Comparison of ENCODE assay signal across 16 cellular contexts in genomic region chr2:104703669-104704068, GRCh38.
DNase-seq lines count a peak whose midpoint lies in the region; ATAC-seq and TF ChIP-seq lines count a peak whose summit lies in the region.
"Had no signal": no experiment of that assay in that cellular context is flagged by ENCODE, and none has a peak within 500 bp of the region (broad histone marks: within the 10 kb centered on the region; RNA-seq: fewer than 3 reads in every experiment).

No MANE protein-coding gene starts in this region.

- no peaks in the 10 kb centered on the region for H3K9me3 Mint-ChIP-seq in WTC11
- H3K9me3 Mint-ChIP-seq: activated CD4-positive, alpha-beta memory T cell treated with anti-CD3 and anti-CD28 coated beads for 36 hours; memory B cell had no signal

- no peaks in the 10 kb centered on the region for H3K9me3 ChIP-seq in iPS-18a (ENCODE audit: control insufficient read depth, low read depth, low read length)
- H3K9me3 ChIP-seq: upper lobe of left lung had no signal

- H3K4me1 ChIP-seq in iPS-18a (ENCODE audit: control insufficient read depth, low read depth, low read length) = peaks cover 25% of the 10 kb centered on the region
- H3K4me1 ChIP-seq: upper lobe of left lung had no signal

- H3K4me1 Mint-ChIP-seq in WTC11 = peaks cover 56% of the 10 kb centered on the region
- H3K4me1 Mint-ChIP-seq: memory B cell had no signal

- H3K36me3 Mint-ChIP-seq in WTC11 = no peaks in the 10 kb centered on the region
- H3K36me3 Mint-ChIP-seq: activated CD4-positive, alpha-beta memory T cell treated with anti-CD3 and anti-CD28 coated beads for 36 hours; memory B cell had no signal

- CTCF ChIA-PET in WTC11 (lab: Charles Lee) = interaction anchor here (1.2 kb wide), 1 partner anchor 54 kb away, joined by 3 read pairs; no protein-coding TSS in a partner anchor

- H3K27me3 Mint-ChIP-seq in WTC11 (ENCODE audit: low read depth) = no peaks in the 10 kb centered on the region
- H3K27me3 Mint-ChIP-seq: activated CD4-positive, alpha-beta memory T cell treated with anti-CD3 and anti-CD28 coated beads for 36 hours; memory B cell had no signal

- DNase-seq in DMS79 treated with DMSO at 0.1 percent for 48 hours (lab: John Stamatoyannopoulos, UW) (peak; percentile 23), DMS79 (lab: John Stamatoyannopoulos, UW) (no peak), WTC11 (ENCODE audit: low spot score) (no peak), D341Med (ENCODE audit: low spot score) (no peak)
- no peak for DNase-seq in stimulated activated naive CD4-positive, alpha-beta T cell (lab: John Stamatoyannopoulos, UW)
- DNase-seq: 8988T; activated CD4-positive, alpha-beta memory T cell treated with anti-CD3 and anti-CD28 coated beads for 36 hours; cerebellar nuclear complex; MM.1S; upper lobe of left lung had no signal

- H3K4me3 Mint-ChIP-seq in WTC11 = no peak overlapping the region
- H3K4me3 Mint-ChIP-seq: activated CD4-positive, alpha-beta memory T cell treated with anti-CD3 and anti-CD28 coated beads for 36 hours; memory B cell had no signal

- H3K9ac ChIP-seq in iPS-18a (ENCODE audit: low read length) = no peak overlapping the region

- H3K27ac Mint-ChIP-seq in WTC11 = peak overlapping the region; percentile 78
- H3K27ac Mint-ChIP-seq: activated CD4-positive, alpha-beta memory T cell treated with anti-CD3 and anti-CD28 coated beads for 36 hours; memory B cell had no signal

- H3K4me3 ChIP-seq in iPS-18a (ENCODE audit: low read length) = no peak overlapping the region
- H3K4me3 ChIP-seq: skin epidermis, upper lobe of left lung had no signal

- no peak for TF ChIP-seq CTCF in WTC11 (IDR thresholded peaks at IDR 0.05)

- POLR2A ChIA-PET in WTC11 (lab: Charles Lee) = no interaction called here

- no peak for ATAC-seq in WTC11
- no peak for ATAC-seq in HG03045 (IDR thresholded peaks at IDR 0.05; ENCODE audit: unreplicated experiment)

- H3K27me3 ChIP-seq in iPS-18a (ENCODE audit: control insufficient read depth, insufficient read depth, low read length) = no peaks in the 10 kb centered on the region
- H3K27me3 ChIP-seq: upper lobe of left lung had no signal

- H3K27ac ChIP-seq in iPS-18a (ENCODE audit: low read length) (peak overlapping the region; percentile 16), temporal lobe (ENCODE audit: low read depth, low read length) (peak overlapping the region; percentile 23)
- H3K27ac ChIP-seq: C4-2B, skin epidermis, upper lobe of left lung had no signal

- no peaks in the 10 kb centered on the region for H3K36me3 ChIP-seq in iPS-18a (ENCODE audit: control insufficient read depth, low read depth, low read length)
- H3K36me3 ChIP-seq: upper lobe of left lung had no signal

TF ChIP-seq in WTC11, 78 proteins besides CTCF, POLR2A, EP300 and RAD21 (continues in another document):
- TF ChIP-seq, protein P1, sequence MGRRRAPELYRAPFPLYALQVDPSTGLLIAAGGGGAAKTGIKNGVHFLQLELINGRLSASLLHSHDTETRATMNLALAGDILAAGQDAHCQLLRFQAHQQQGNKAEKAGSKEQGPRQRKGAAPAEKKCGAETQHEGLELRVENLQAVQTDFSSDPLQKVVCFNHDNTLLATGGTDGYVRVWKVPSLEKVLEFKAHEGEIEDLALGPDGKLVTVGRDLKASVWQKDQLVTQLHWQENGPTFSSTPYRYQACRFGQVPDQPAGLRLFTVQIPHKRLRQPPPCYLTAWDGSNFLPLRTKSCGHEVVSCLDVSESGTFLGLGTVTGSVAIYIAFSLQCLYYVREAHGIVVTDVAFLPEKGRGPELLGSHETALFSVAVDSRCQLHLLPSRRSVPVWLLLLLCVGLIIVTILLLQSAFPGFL (CRISPR knock-in tag; IDR thresholded peaks at IDR 0.05; ENCODE audit: borderline replicate concordance) = no peak
- TF ChIP-seq NR3C1 (CRISPR knock-in tag; conservative IDR thresholded peaks at IDR 0.05; ENCODE audit: low read depth) (no peak), MAX (CRISPR knock-in tag; IDR thresholded peaks at IDR 0.05) (no peak), OVOL2 (CRISPR knock-in tag; IDR thresholded peaks at IDR 0.05; ENCODE audit: borderline replicate concordance) (no peak), HMGA2 (CRISPR knock-in tag; IDR thresholded peaks at IDR 0.05) (no peak), ZNF138 (CRISPR knock-in tag; conservative IDR thresholded peaks at IDR 0.05) (no peak), ZMAT4 (CRISPR knock-in tag; IDR thresholded peaks at IDR 0.05) (no peak), AFF4 (CRISPR knock-in tag; IDR thresholded peaks at IDR 0.05; ENCODE audit: borderline replicate concordance) (no peak), SOX15 (CRISPR knock-in tag; IDR thresholded peaks at IDR 0.05) (no peak), PRRX2 (CRISPR knock-in tag; IDR thresholded peaks at IDR 0.05) (no peak), EMX1 (CRISPR knock-in tag; IDR thresholded peaks at IDR 0.05) (no peak), NFYB (CRISPR knock-in tag; conservative IDR thresholded peaks at IDR 0.05; ENCODE audit: low read depth) (no peak), MXD4 (CRISPR knock-in tag; IDR thresholded peaks at IDR 0.05; ENCODE audit: borderline replicate concordance) (no peak)
- TF ChIP-seq, protein P2, sequence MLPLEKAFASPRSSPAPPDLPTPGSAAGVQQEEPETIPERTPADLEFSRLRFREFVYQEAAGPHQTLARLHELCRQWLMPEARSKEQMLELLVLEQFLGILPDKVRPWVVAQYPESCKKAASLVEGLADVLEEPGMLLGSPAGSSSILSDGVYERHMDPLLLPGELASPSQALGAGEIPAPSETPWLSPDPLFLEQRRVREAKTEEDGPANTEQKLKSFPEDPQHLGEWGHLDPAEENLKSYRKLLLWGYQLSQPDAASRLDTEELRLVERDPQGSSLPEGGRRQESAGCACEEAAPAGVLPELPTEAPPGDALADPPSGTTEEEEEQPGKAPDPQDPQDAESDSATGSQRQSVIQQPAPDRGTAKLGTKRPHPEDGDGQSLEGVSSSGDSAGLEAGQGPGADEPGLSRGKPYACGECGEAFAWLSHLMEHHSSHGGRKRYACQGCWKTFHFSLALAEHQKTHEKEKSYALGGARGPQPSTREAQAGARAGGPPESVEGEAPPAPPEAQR (CRISPR knock-in tag; IDR thresholded peaks at IDR 0.05) = no peak
- TF ChIP-seq, protein P3, sequence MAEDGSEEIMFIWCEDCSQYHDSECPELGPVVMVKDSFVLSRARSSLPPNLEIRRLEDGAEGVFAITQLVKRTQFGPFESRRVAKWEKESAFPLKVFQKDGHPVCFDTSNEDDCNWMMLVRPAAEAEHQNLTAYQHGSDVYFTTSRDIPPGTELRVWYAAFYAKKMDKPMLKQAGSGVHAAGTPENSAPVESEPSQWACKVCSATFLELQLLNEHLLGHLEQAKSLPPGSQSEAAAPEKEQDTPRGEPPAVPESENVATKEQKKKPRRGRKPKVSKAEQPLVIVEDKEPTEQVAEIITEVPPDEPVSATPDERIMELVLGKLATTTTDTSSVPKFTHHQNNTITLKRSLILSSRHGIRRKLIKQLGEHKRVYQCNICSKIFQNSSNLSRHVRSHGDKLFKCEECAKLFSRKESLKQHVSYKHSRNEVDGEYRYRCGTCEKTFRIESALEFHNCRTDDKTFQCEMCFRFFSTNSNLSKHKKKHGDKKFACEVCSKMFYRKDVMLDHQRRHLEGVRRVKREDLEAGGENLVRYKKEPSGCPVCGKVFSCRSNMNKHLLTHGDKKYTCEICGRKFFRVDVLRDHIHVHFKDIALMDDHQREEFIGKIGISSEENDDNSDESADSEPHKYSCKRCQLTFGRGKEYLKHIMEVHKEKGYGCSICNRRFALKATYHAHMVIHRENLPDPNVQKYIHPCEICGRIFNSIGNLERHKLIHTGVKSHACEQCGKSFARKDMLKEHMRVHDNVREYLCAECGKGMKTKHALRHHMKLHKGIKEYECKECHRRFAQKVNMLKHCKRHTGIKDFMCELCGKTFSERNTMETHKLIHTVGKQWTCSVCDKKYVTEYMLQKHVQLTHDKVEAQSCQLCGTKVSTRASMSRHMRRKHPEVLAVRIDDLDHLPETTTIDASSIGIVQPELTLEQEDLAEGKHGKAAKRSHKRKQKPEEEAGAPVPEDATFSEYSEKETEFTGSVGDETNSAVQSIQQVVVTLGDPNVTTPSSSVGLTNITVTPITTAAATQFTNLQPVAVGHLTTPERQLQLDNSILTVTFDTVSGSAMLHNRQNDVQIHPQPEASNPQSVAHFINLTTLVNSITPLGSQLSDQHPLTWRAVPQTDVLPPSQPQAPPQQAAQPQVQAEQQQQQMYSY (CRISPR knock-in tag; IDR thresholded peaks at IDR 0.05) = no peak
